In genomic region chr10:132381726-132382125, GRCh38 we compare ENCODE assay signal across 19 cellular contexts. TPM values are rescaled to one million over a fixed set of nuclear protein-coding genes. Genes with fewer than 3 reads are reported as not detected.
DNase-seq lines count a peak whose midpoint lies in the region; ATAC-seq, FAIRE-seq and TF ChIP-seq lines count a peak whose summit lies in the region.
"Had no signal": no experiment of that assay in that cellular context is flagged by ENCODE, and none has a peak within 500 bp of the region (broad histone marks: within the 10 kb centered on the region; RNA-seq: fewer than 3 reads in every experiment).

No MANE protein-coding gene starts in this region.

- H3K9me3 ChIP-seq in K562 (replicated peaks; ENCODE audit: control insufficient read depth, insufficient read depth, low read depth, low read length) (no peaks in the 10 kb centered on the region), neutrophil (no peaks in the 10 kb centered on the region), MG63 (no peaks in the 10 kb centered on the region)
- H3K9me3 ChIP-seq: HAP-1 had no signal

- H3K4me2 ChIP-seq in K562 (ENCODE audit: insufficient read depth, low read length), result no peak overlapping the region

- peaks cover 2% of the 10 kb centered on the region for H3K27me3 Mint-ChIP-seq in activated CD8-positive, alpha-beta T cell treated with anti-CD3 and anti-CD28 coated beads, Interleukin-2, amount 10 ng/mL, durations not matched to agents 7 days and 5 days (ENCODE audit: low read depth)
- H3K27me3 Mint-ChIP-seq in activated CD8-positive, alpha-beta T cell treated with anti-CD3 and anti-CD28 coated beads for 36 hours, result no peaks in the 10 kb centered on the region

- BruUV-seq in K562 (replicated peaks; lab: Mats Ljungman, UMichigan), result no TSS peak

- no peak for DNase-seq in activated CD8-positive, alpha-beta T cell treated with anti-CD3 and anti-CD28 coated beads, Interleukin-2, amount 10 ng/mL, durations not matched to agents 7 days and 5 days
- DNase-seq in activated CD8-positive, alpha-beta T cell treated with anti-CD3 and anti-CD28 coated beads for 36 hours, result no peak
- DNase-seq in KG1 (lab: John Stamatoyannopoulos, UW) (peak; percentile 22), K562 (ENCODE audit: extremely low read depth in 1 of 4, low spot score in 3 of 4) (no peak), left lobe of liver (ENCODE audit: low spot score) (no peak), MG63 (no peak)
- DNase-seq: Kasumi-1, NCI-H1105 treated with DMSO at 0.1 percent for 48 hours, NCI-H1694 treated with DMSO at 0.1 percent for 48 hours, NCI-H510A treated with DMSO at 0.1 percent for 48 hours, PC-3, RPMI8226, SHP77 treated with DMSO at 0.1 percent for 48 hours had no signal

- intact Hi-C loops in activated CD8-positive, alpha-beta T cell treated with anti-CD3 and anti-CD28 coated beads for 36 hours (cut with micrococcal nuclease), result no loop called here
- intact Hi-C loops in K562 (cut with micrococcal nuclease), result no loop called here

- H3K27ac Mint-ChIP-seq in activated CD8-positive, alpha-beta T cell treated with anti-CD3 and anti-CD28 coated beads, Interleukin-2, amount 10 ng/mL, durations not matched to agents 7 days and 5 days, result peak overlapping the region; percentile 54
- H3K27ac Mint-ChIP-seq in activated CD8-positive, alpha-beta T cell treated with anti-CD3 and anti-CD28 coated beads for 36 hours, result no peak overlapping the region

- no peak overlapping the region for H3K4me3 ChIP-seq in K562
- no peak overlapping the region for H3K4me3 ChIP-seq in neutrophil (ENCODE audit: low read depth in 1 of 2, low read length in 1 of 2)
- H3K4me3 ChIP-seq in MG63, result no peak overlapping the region
- H3K4me3 ChIP-seq: HAP-1 had no signal

- H3K36me3 ChIP-seq in K562 (ENCODE audit: control insufficient read depth, insufficient read depth, low read length) (no peaks in the 10 kb centered on the region), neutrophil (no peaks in the 10 kb centered on the region), MG63 (no peaks in the 10 kb centered on the region)
- H3K36me3 ChIP-seq: HAP-1 had no signal

- no peaks in the 10 kb centered on the region for H3K9me1 ChIP-seq in K562 (ENCODE audit: control insufficient read depth, insufficient read depth, low read length)

- in situ Hi-C loops in K562 (cut with MboI), result loop anchor here (10.0 kb wide), 1 partner anchor 253 kb away; no protein-coding TSS in a partner anchor

- peak overlapping the region; percentile 32; the same call in 1 of the 2 replicates for H2AFZ ChIP-seq in K562 (ENCODE audit: low read depth, low read length)

- H3K4me3 Mint-ChIP-seq in activated CD8-positive, alpha-beta T cell treated with anti-CD3 and anti-CD28 coated beads, Interleukin-2, amount 10 ng/mL, durations not matched to agents 7 days and 5 days, result no peak overlapping the region
- no peak overlapping the region for H3K4me3 Mint-ChIP-seq in activated CD8-positive, alpha-beta T cell treated with anti-CD3 and anti-CD28 coated beads for 36 hours

- H3K79me2 ChIP-seq in K562 (ENCODE audit: control insufficient read depth, insufficient read depth, low read length), result no peaks in the 10 kb centered on the region

- no peaks in the 10 kb centered on the region for H4K20me1 ChIP-seq in K562 (replicated peaks; ENCODE audit: control insufficient read depth, insufficient read depth, low read length)

- H3K4me1 ChIP-seq in K562 (replicated peaks in 1 of 2; ENCODE audit: control insufficient read depth in 2 of 2, insufficient read depth in 2 of 2, low read length in 2 of 2), result peaks cover 5 to 17% of the 10 kb centered on the region in 2 experiments
- H3K4me1 ChIP-seq in neutrophil (ENCODE audit: control insufficient read depth in 1 of 2, insufficient read depth in 1 of 2, low read depth in 1 of 2, low read length in 1 of 2), result peaks cover 24 to 29% of the 10 kb centered on the region in 2 experiments
- H3K4me1 ChIP-seq: HAP-1 had no signal

- H3K27me3 ChIP-seq in K562 (ENCODE audit: control insufficient read depth in 2 of 2, insufficient read depth in 2 of 2, low read length in 2 of 2) (peaks cover 0 to 19% of the 10 kb centered on the region in 2 experiments; a peak in 3 of 5 replicates), neutrophil (no peaks in the 10 kb centered on the region), MG63 (no peaks in the 10 kb centered on the region)

- no peaks in the 10 kb centered on the region for H3K36me3 Mint-ChIP-seq in activated CD8-positive, alpha-beta T cell treated with anti-CD3 and anti-CD28 coated beads, Interleukin-2, amount 10 ng/mL, durations not matched to agents 7 days and 5 days (ENCODE audit: low read depth)
- no peaks in the 10 kb centered on the region for H3K36me3 Mint-ChIP-seq in activated CD8-positive, alpha-beta T cell treated with anti-CD3 and anti-CD28 coated beads for 36 hours (ENCODE audit: low read depth)

- POLR2A ChIA-PET in activated CD8-positive, alpha-beta T cell treated with anti-CD3 and anti-CD28 coated beads, Interleukin-2, amount 10 ng/mL, durations not matched to agents 7 days and 5 days (lab: Charles Lee), result no interaction called here
- POLR2A ChIA-PET in activated CD8-positive, alpha-beta T cell treated with anti-CD3 and anti-CD28 coated beads for 36 hours (lab: Charles Lee), result interaction anchor here (1.3 to 1.5 kb wide), 2 partner anchors 28 to 66 kb away, joined by 4 to 5 read pairs; no protein-coding TSS in a partner anchor
- POLR2A ChIA-PET in K562 (lab: Yijun Ruan, JAX), result interaction anchor here (1.0 kb wide), 1 partner anchor 10 kb away, joined by 3 read pairs; no protein-coding TSS in a partner anchor

- H3K9ac ChIP-seq in K562 (ENCODE audit: insufficient read depth in 1 of 2, low read depth in 2 of 2, low read length in 2 of 2), result no peak overlapping the region

- H3K9me3 Mint-ChIP-seq in activated CD8-positive, alpha-beta T cell treated with anti-CD3 and anti-CD28 coated beads, Interleukin-2, amount 10 ng/mL, durations not matched to agents 7 days and 5 days (ENCODE audit: insufficient read depth), result no peaks in the 10 kb centered on the region
- no peaks in the 10 kb centered on the region for H3K9me3 Mint-ChIP-seq in activated CD8-positive, alpha-beta T cell treated with anti-CD3 and anti-CD28 coated beads for 36 hours

- H3K4me1 Mint-ChIP-seq in activated CD8-positive, alpha-beta T cell treated with anti-CD3 and anti-CD28 coated beads, Interleukin-2, amount 10 ng/mL, durations not matched to agents 7 days and 5 days (ENCODE audit: low read depth), result peaks cover 20% of the 10 kb centered on the region
- peaks cover 4% of the 10 kb centered on the region for H3K4me1 Mint-ChIP-seq in activated CD8-positive, alpha-beta T cell treated with anti-CD3 and anti-CD28 coated beads for 36 hours (ENCODE audit: low read depth)

- no peak for TF ChIP-seq RAD21 in K562 (CRISPR knock-in tag; conservative IDR thresholded peaks at IDR 0.05 in 1 of 2, IDR thresholded peaks at IDR 0.05 in 1 of 2)

- TF ChIP-seq POLR2A in K562 (conservative IDR thresholded peaks at IDR 0.05), result no peak

- no peak for FAIRE-seq in K562 (lab: Jason Lieb, UNC)
- FAIRE-seq: G401.6 had no signal

- no peak for TF ChIP-seq CTCF in activated CD8-positive, alpha-beta T cell treated with anti-CD3 and anti-CD28 coated beads for 36 hours (IDR thresholded peaks at IDR 0.05)
- no peak for TF ChIP-seq CTCF in K562 (IDR thresholded peaks at IDR 0.05 in 2 of 3, conservative IDR thresholded peaks at IDR 0.05 in 1 of 3; ENCODE audit: insufficient read depth in 2 of 3, low read depth in 1 of 3, low read length in 3 of 3)
- TF ChIP-seq CTCF in neutrophil (IDR thresholded peaks at IDR 0.05), result no peak

- no peak for ATAC-seq in activated CD8-positive, alpha-beta T cell treated with anti-CD3 and anti-CD28 coated beads, Interleukin-2, amount 10 ng/mL, durations not matched to agents 7 days and 5 days
- no peak for ATAC-seq in activated CD8-positive, alpha-beta T cell treated with anti-CD3 and anti-CD28 coated beads for 36 hours
- ATAC-seq in K562 (no peak), left lobe of liver (no peak), HG02642 (IDR thresholded peaks at IDR 0.05; ENCODE audit: poor library complexity, unreplicated experiment) (no peak)
- ATAC-seq: PC-3, SK-N-SH treated with all-trans-retinoic acid at 6 μM for 48 hours had no signal

- no peak overlapping the region for H3K27ac ChIP-seq in K562 (ENCODE audit: extremely low read depth, low read depth, low read length)
- H3K27ac ChIP-seq in neutrophil, result peak overlapping the region; percentile 32
- H3K27ac ChIP-seq: HL-60 had no signal

- CTCF ChIA-PET in activated CD8-positive, alpha-beta T cell treated with anti-CD3 and anti-CD28 coated beads, Interleukin-2, amount 10 ng/mL, durations not matched to agents 7 days and 5 days (lab: Charles Lee), result interaction anchor here (1.8 kb wide), 1 partner anchor 15 kb away, joined by 6 read pairs; no protein-coding TSS in a partner anchor
- CTCF ChIA-PET in activated CD8-positive, alpha-beta T cell treated with anti-CD3 and anti-CD28 coated beads for 36 hours (lab: Charles Lee), result interaction anchor here (0.7 to 2.2 kb wide), 3 partner anchors 18 to 273 kb away, joined by 3 to 4 read pairs (median 4); no protein-coding TSS in a partner anchor
- CTCF ChIA-PET in K562 (lab: Yijun Ruan, JAX; ENCODE audit: low intra/inter-chr PET ratio), result no interaction called here

- WGBS in K562 (ENCODE audit: insufficient coverage, low coverage, missing lambda C conversion rate), result 17% methylated on average over 2 of the region's 3 CpGs

- no peak for TF ChIP-seq EP300 in K562 (IDR thresholded peaks at IDR 0.05; ENCODE audit: low read length)

RNA-seq across cellular contexts. Expression of gene PWWP2B, which starts 15.3 kb away (rescaled TPM):
- 10 to 100 TPM; 15.0 to 15.7 TPM for total RNA-seq in activated CD8-positive, alpha-beta T cell treated with anti-CD3 and anti-CD28 coated beads, Interleukin-2, amount 10 ng/mL, durations not matched to agents 7 days and 5 days
- 1 to 10 TPM; 6.0 to 6.6 TPM for total RNA-seq in activated CD8-positive, alpha-beta T cell treated with anti-CD3 and anti-CD28 coated beads for 36 hours
- 1.1 and 5.8 TPM in 2 replicates for total RNA-seq in K562 (2011; cell fraction: chromatin; rRNA removed; ENCODE audit: low replicate concordance)
- 5.5 and 6.5 TPM in 2 replicates for total RNA-seq in K562 (2011; cell fraction: nucleolus; rRNA removed)
- total RNA-seq in K562 (2011; cell fraction: nucleoplasm; rRNA removed), result 3.1 and 3.2 TPM in 2 replicates
- 7.5 and 10.4 TPM in 2 replicates for total RNA-seq in K562 (2014; rRNA removed)
- 0.64 and 0.80 TPM in 2 replicates for total RNA-seq in K562 (2014; rRNA removed; fragmentation: Illumina TruSeq; extraction: Trizol)
- 2.0 and 2.7 TPM in 2 replicates for total RNA-seq in K562 (2015; rRNA removed; fragmentation: Illumina TruSeq; extraction: Trizol)
- 9.2 and 9.8 TPM in 2 replicates for total RNA-seq in K562 (2021)
- polyA plus RNA-seq in K562 (2011; rRNA removed), result 1.2 and 1.7 TPM in 2 replicates
- polyA plus RNA-seq in K562 (2011; cell fraction: cytosol; rRNA removed), result 2.3 and 7.4 TPM in 2 replicates
- 3.1 and 5.8 TPM in 2 replicates for polyA plus RNA-seq in K562 (2011; cell fraction: nucleus; rRNA removed)
- 3.8 and 4.8 TPM in 2 replicates for polyA plus RNA-seq in K562 (2012)
- 0.24 and 1.2 TPM in 2 replicates for polyA plus RNA-seq in K562 (2014; fragmentation: Illumina TruSeq; extraction: Trizol)
- under 1 TPM in 1 of 2 experiments, not detected in 1; 0.07 TPM for polyA plus RNA-seq in K562 (2014; fragmentation: Nextera tagmentation; extraction: Ambion mirVana)
- 3.3 and 4.3 TPM in 2 replicates for polyA plus RNA-seq in K562 (2014; rRNA removed)
- 0.57 and 1.3 TPM in 2 replicates for polyA minus RNA-seq in K562 (2011; rRNA and poly(A)+ RNA removed)
- polyA minus RNA-seq in K562 (2011; cell fraction: cytosol; rRNA and poly(A)+ RNA removed), result 2.9 and 4.0 TPM in 2 replicates
- polyA minus RNA-seq in K562 (2011; cell fraction: nucleus; rRNA and poly(A)+ RNA removed), result 2.0 and 2.8 TPM in 2 replicates
- total RNA-seq in left lobe of liver, result 5.8 TPM
- 20.1 and 25.2 TPM in 2 replicates for total RNA-seq in MG63 (2014; rRNA removed; shearing (Covaris generic); ENCODE audit: low replicate concordance)

RNA-seq across cellular contexts. Expression of gene LRRC27, which starts 49.7 kb away (rescaled TPM):
- 1 to 10 TPM; 3.3 to 3.8 TPM for total RNA-seq in activated CD8-positive, alpha-beta T cell treated with anti-CD3 and anti-CD28 coated beads, Interleukin-2, amount 10 ng/mL, durations not matched to agents 7 days and 5 days
- 1 to 10 TPM; 2.7 to 3.5 TPM for total RNA-seq in activated CD8-positive, alpha-beta T cell treated with anti-CD3 and anti-CD28 coated beads for 36 hours
- total RNA-seq in K562 (2011; cell fraction: chromatin; rRNA removed; ENCODE audit: low replicate concordance), result 8.1 and 11.5 TPM in 2 replicates
- 4.9 and 5.3 TPM in 2 replicates for total RNA-seq in K562 (2011; cell fraction: nucleolus; rRNA removed)
- 4.6 and 5.2 TPM in 2 replicates for total RNA-seq in K562 (2011; cell fraction: nucleoplasm; rRNA removed)
- total RNA-seq in K562 (2014; rRNA removed) (1.00 and 2.2 TPM in 2 replicates), K562 (2014; rRNA removed; fragmentation: Illumina TruSeq; extraction: Trizol) (1.3 and 1.5 TPM in 2 replicates), K562 (2015; rRNA removed; fragmentation: Illumina TruSeq; extraction: Trizol) (1.2 and 1.3 TPM in 2 replicates), K562 (2021) (2.3 TPM in 2 replicates), left lobe of liver (3.4 TPM)
- polyA plus RNA-seq in K562 (2011; rRNA removed) (2.2 and 2.3 TPM in 2 replicates), K562 (2014; fragmentation: Illumina TruSeq; extraction: Trizol) (1.4 and 2.6 TPM in 2 replicates), K562 (2014; fragmentation: Nextera tagmentation; extraction: Ambion mirVana) (under 1 TPM; 0.10 to 0.38 TPM), K562 (2014; rRNA removed) (1.7 and 2.7 TPM in 2 replicates)
- 1.8 and 2.2 TPM in 2 replicates for polyA plus RNA-seq in K562 (2011; cell fraction: cytosol; rRNA removed)
- 7.7 and 13.9 TPM in 2 replicates for polyA plus RNA-seq in K562 (2011; cell fraction: nucleus; rRNA removed)
- polyA plus RNA-seq in K562 (2012), result 1.8 and 5.9 TPM in 2 replicates
- polyA minus RNA-seq in K562 (2011; rRNA and poly(A)+ RNA removed), result 0.93 and 1.4 TPM in 2 replicates
- 0.86 TPM in 1 of 2 replicates, not detected in the other for polyA minus RNA-seq in K562 (2011; cell fraction: cytosol; rRNA and poly(A)+ RNA removed)
- polyA minus RNA-seq in K562 (2011; cell fraction: nucleus; rRNA and poly(A)+ RNA removed), result 2.7 and 3.3 TPM in 2 replicates
- total RNA-seq in MG63 (2014; rRNA removed; shearing (Covaris generic); ENCODE audit: low replicate concordance), result 8.3 and 13.7 TPM in 2 replicates
